ENCODE assay signal across 16 cellular contexts in the genomic region with DNA sequence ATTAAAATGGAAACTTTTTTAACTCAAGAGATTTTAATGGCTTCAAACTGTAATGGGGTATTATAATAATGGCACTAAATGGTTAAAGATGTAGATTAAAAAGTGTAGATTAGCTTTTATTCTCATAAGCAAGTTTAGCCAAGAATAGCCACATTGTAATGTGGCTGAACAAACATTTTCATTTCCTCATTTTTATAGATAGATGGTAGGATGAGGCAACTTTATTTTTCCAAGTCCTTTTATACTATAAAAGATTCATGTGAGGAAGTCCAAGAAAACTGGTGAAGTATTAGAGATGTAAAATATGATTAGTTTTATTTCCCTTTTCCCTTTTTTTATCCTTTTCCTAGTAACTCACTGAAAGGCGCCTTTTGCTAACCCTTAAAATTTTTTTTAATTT.
DNase-seq lines count a peak whose midpoint lies in the region; ATAC-seq, FAIRE-seq and TF ChIP-seq lines count a peak whose summit lies in the region.
"Had no signal": no experiment of that assay in that cellular context is flagged by ENCODE, and none has a peak within 500 bp of the region (broad histone marks: within the 10 kb centered on the region; RNA-seq: fewer than 3 reads in every experiment).

No MANE protein-coding gene starts in this region.

- H4K20me1 ChIP-seq in Karpas-422 (ENCODE audit: insufficient read depth, low read depth, low read length): no peaks in the 10 kb centered on the region
- no peaks in the 10 kb centered on the region for H4K20me1 ChIP-seq in GM12878 (ENCODE audit: control insufficient read depth, insufficient read depth)

- FAIRE-seq in GM12878 (lab: Jason Lieb, UNC): no peak
- FAIRE-seq: D721Med had no signal

- TF ChIP-seq CTCF in GM12878 (IDR thresholded peaks at IDR 0.05 in 2 of 3, conservative IDR thresholded peaks at IDR 0.05 in 1 of 3; ENCODE audit: control insufficient read depth in 2 of 3, extremely low read depth in 1 of 3, insufficient read depth in 1 of 3, low read depth in 3 of 3, low read length in 3 of 3) (no peak), spleen (IDR thresholded peaks at IDR 0.05 in 8 of 11, conservative IDR thresholded peaks at IDR 0.05 in 3 of 11) (no peak), sigmoid colon (IDR thresholded peaks at IDR 0.05) (no peak)

- no peak overlapping the region for H2AFZ ChIP-seq in Karpas-422 (ENCODE audit: low read length)
- H2AFZ ChIP-seq in GM12878 (ENCODE audit: control insufficient read depth, low read depth, low read length): no peak overlapping the region

- H3K4me2 ChIP-seq in Karpas-422 (ENCODE audit: low read depth, low read length, poor library complexity, severe bottlenecking) (peak overlapping the region; percentile 33), GM12878 (ENCODE audit: control insufficient read depth, insufficient read depth) (no peak overlapping the region)

- no TSS peak for BruUV-seq in GM12878 (replicated peaks; lab: Mats Ljungman, UMichigan)

- H3K79me2 ChIP-seq in Karpas-422 (ENCODE audit: low read length) (no peaks in the 10 kb centered on the region), GM12878 (ENCODE audit: control insufficient read depth, insufficient read depth, low read length) (no peaks in the 10 kb centered on the region)

- in situ Hi-C loops in GM12878 (cut with MboI): no loop called here

- TF ChIP-seq RAD21 in GM12878 (IDR thresholded peaks at IDR 0.05; ENCODE audit: insufficient read depth, low read depth, low read length): no peak

- no peak for ATAC-seq in GM12878

- POLR2A ChIA-PET in GM12878 (lab: Charles Lee): no interaction called here

- no peak for TF ChIP-seq EP300 in GM12878 (IDR thresholded peaks at IDR 0.05; ENCODE audit: borderline replicate concordance in 1 of 2, control insufficient read depth in 1 of 2, low read depth in 2 of 2, low read length in 2 of 2)
- no peak for TF ChIP-seq EP300 in sigmoid colon (IDR thresholded peaks at IDR 0.05)

- DNase-seq in Karpas-422 (no peak), NOMO-1 treated with DMSO at 0.1 percent for 48 hours (lab: John Stamatoyannopoulos, UW; ENCODE audit: unreplicated experiment) (peak; percentile 71), GM12878 (ENCODE audit: low read depth, low spot score) (no peak), spleen (no peak), sigmoid colon (no peak), NCI-H82 treated with DMSO at 0.1 percent for 48 hours (lab: John Stamatoyannopoulos, UW; ENCODE audit: unreplicated experiment) (no peak)
- DNase-seq in stimulated activated CD4-positive, alpha-beta T cell treated with anti-CD3 and anti-CD28 coated beads, Interleukin-4, amount 100 ng/mL, for 4 hours: no peak
- DNase-seq: CD8-positive, alpha-beta memory T cell; DMS79; KG1; NCI-H1930; NCI-H446; NCI-H69; SHP77 treated with DMSO at 0.1 percent for 48 hours; T-helper 2 cell had no signal

- H3K9ac ChIP-seq in Karpas-422 (ENCODE audit: low read length) (no peak overlapping the region), GM12878 (ENCODE audit: control insufficient read depth, insufficient read depth, low read length) (no peak overlapping the region)

- intact Hi-C loops in GM12878 (cut with micrococcal nuclease; ENCODE audit: unreplicated experiment): no loop called here
- intact Hi-C loops in spleen (cut with DNase I; ENCODE audit: low total_unique reads): no loop called here
- intact Hi-C loops in sigmoid colon (cut with DNase I): loop anchor here (10.0 kb wide), 1 partner anchor 155 kb away; a partner anchor contains a TSS

- H3K4me3 ChIP-seq in Karpas-422 (ENCODE audit: low read length) (no peak overlapping the region), GM12878 (no peak overlapping the region), spleen (no peak overlapping the region), sigmoid colon (no peak overlapping the region)

- H3K36me3 ChIP-seq in Karpas-422 (ENCODE audit: insufficient read depth, low read length): no peaks in the 10 kb centered on the region
- H3K36me3 ChIP-seq in GM12878 (ENCODE audit: control insufficient read depth in 2 of 2, insufficient read depth in 2 of 2, low read length in 1 of 2): peaks cover 0 to 3% of the 10 kb centered on the region in 2 experiments; a peak in 2 of 4 replicates
- peaks cover 0 to 50% (median 4%) of the 10 kb centered on the region in 6 donors for H3K36me3 ChIP-seq in spleen
- peaks cover 0 to 25% (median 0%) of the 10 kb centered on the region in 4 donors for H3K36me3 ChIP-seq in sigmoid colon

- H3K27me3 ChIP-seq in Karpas-422 (ENCODE audit: low read length) (no peaks in the 10 kb centered on the region), GM12878 (replicated peaks in 1 of 2; ENCODE audit: control insufficient read depth in 2 of 2, insufficient read depth in 2 of 2, low read length in 1 of 2) (no peaks in the 10 kb centered on the region), spleen (replicated peaks in 1 of 7) (no peaks in the 10 kb centered on the region), sigmoid colon (no peaks in the 10 kb centered on the region)

- H3K9me3 ChIP-seq in Karpas-422 (ENCODE audit: low read length): no peaks in the 10 kb centered on the region
- H3K9me3 ChIP-seq in GM12878 (replicated peaks; ENCODE audit: control insufficient read depth, insufficient read depth, low read length): no peaks in the 10 kb centered on the region
- H3K9me3 ChIP-seq in spleen: no peaks in the 10 kb centered on the region
- no peaks in the 10 kb centered on the region for H3K9me3 ChIP-seq in sigmoid colon

- TF ChIP-seq POLR2A in GM12878 (IDR thresholded peaks at IDR 0.05; ENCODE audit: low read depth, low read length): no peak
- no peak for TF ChIP-seq POLR2A in spleen (IDR thresholded peaks at IDR 0.05)
- no peak for TF ChIP-seq POLR2A in sigmoid colon (IDR thresholded peaks at IDR 0.05)

- RAD21 ChIA-PET in GM12878 (lab: Charles Lee; ENCODE audit: unreplicated experiment): interaction anchor here (1.3 kb wide), 1 partner anchor 209 kb away, joined by 3 read pairs; no protein-coding TSS in a partner anchor

- H3K9me2 ChIP-seq in Karpas-422 (replicated peaks; ENCODE audit: insufficient read depth, low read length): no peaks in the 10 kb centered on the region

- SMC1A ChIA-PET in GM12878 (lab: Charles Lee; ENCODE audit: uncharacterized antibody, unreplicated experiment): interaction anchor here (1.3 to 1.5 kb wide), 2 partner anchors 38 to 152 kb away, joined by 3 read pairs; no protein-coding TSS in a partner anchor

- H3K27ac ChIP-seq in Karpas-422 (ENCODE audit: low read length) (0 out of 2 replicates have a peak overlapping the region, but pooled peaks have one; percentile 3), GM12878 (ENCODE audit: control insufficient read depth, insufficient read depth) (no peak overlapping the region), spleen (peak overlapping the region in 6 of 8 donors; percentile 7 to 58 (median 32)), sigmoid colon (no peak overlapping the region)

- peaks cover 25% of the 10 kb centered on the region for H3K4me1 ChIP-seq in Karpas-422 (ENCODE audit: low read length)
- H3K4me1 ChIP-seq in GM12878 (ENCODE audit: control insufficient read depth, insufficient read depth, low read length): no peaks in the 10 kb centered on the region
- peaks cover 0 to 29% (median 6%) of the 10 kb centered on the region in 6 donors for H3K4me1 ChIP-seq in spleen
- H3K4me1 ChIP-seq in sigmoid colon: no peaks in the 10 kb centered on the region

- WGBS in GM12878 (ENCODE audit: insufficient coverage, insufficient replicate concordance, low lambda C conversion rate, missing lambda C conversion rate): 100% methylated on average over 1 of the region's 1 CpG
- 87 to 94% (median 90%) methylated on average over 1 of the region's 1 CpG for WGBS in spleen, 5 donors
- WGBS in sigmoid colon, 2 donors: 93 to 98% methylated on average over 1 of the region's 1 CpG

- CTCF ChIA-PET in GM12878 (lab: Yijun Ruan, JAX): interaction anchor here (5.6 kb wide), 1 partner anchor 151 kb away, joined by 49 read pairs; no protein-coding TSS in a partner anchor

TF ChIP-seq in GM12878, 131 proteins besides CTCF, POLR2A, EP300 and RAD21:
- 0 out of 2 replicates have a peak, but pooled peaks have one; percentile 35 for TF ChIP-seq MEF2A (IDR thresholded peaks at IDR 0.05; ENCODE audit: insufficient read depth, low read depth, low read length)
- TF ChIP-seq IRF4 (IDR thresholded peaks at IDR 0.05; ENCODE audit: low read depth, low read length): no peak
- TF ChIP-seq SPI1 (IDR thresholded peaks at IDR 0.05; ENCODE audit: borderline replicate concordance, insufficient read depth, low read depth, low read length): peak; percentile 61; the same call in 1 of the 2 replicates
- no peak for TF ChIP-seq BMI1 (IDR thresholded peaks at IDR 0.05; ENCODE audit: borderline replicate concordance)
- TF ChIP-seq ZNF384 (IDR thresholded peaks at IDR 0.05; ENCODE audit: borderline replicate concordance, low read depth, low read length): no peak

Comparison
In these comparisons a context has a peak if more than half of its experiments do, and no peak if none do; other contexts are left out.
1. H3K27ac ChIP-seq: peak in Karpas-422 (single experiment) and spleen (6 of 8); none in GM12878 (single experiment) and sigmoid colon (0 of 4).